14 cellular contexts compared by ENCODE assay signal in the genomic region with DNA sequence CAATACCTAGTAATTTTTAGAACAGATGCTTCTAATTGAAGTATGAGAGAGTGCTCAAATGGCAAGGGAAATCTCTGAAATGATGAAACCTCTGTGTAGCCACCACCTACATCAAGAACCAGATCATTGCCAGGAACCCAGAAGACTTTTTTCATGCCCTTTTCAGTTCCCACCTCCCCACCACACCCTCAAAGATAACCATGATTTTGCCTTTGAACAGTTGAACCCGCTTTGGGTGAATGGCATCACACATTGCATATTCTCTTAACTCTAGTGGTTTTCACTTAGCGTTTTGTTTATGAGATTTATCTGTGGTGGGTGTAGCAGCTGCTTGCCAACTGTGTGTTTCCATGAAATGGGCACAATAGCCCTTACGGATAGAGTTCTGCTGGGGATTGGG.
"Had no signal": no experiment of that assay in that cellular context is flagged by ENCODE, and none has a peak within 500 bp of the region (broad histone marks: within the 10 kb centered on the region; RNA-seq: fewer than 3 reads in every experiment).

No MANE protein-coding gene starts in this region.

- H3K9ac ChIP-seq: parathyroid adenoma had no signal

- H3K27ac Mint-ChIP-seq: activated naive CD4-positive, alpha-beta T cell treated with anti-CD3 and anti-CD28 coated beads for 36 hours; endodermal cell; stimulated activated memory B cell treated with anti-CD40 and anti-IgM and Interleukin-4, amounts not matched to agents 10 μg/mL and 1 μg/mL and 100 μg/mL, for 72 hours had no signal

- H3K4me1 Mint-ChIP-seq: endodermal cell had no signal

- H3K36me3 ChIP-seq: left ventricle myocardium inferior, thyroid gland had no signal

- ATAC-seq: stimulated activated memory B cell treated with anti-CD40 and anti-IgM and Interleukin-4, amounts not matched to agents 10 μg/mL and 1 μg/mL and 100 μg/mL, for 72 hours had no signal

- H3K9me3 ChIP-seq: left ventricle myocardium inferior, thyroid gland had no signal

- H3K27ac ChIP-seq: dorsolateral prefrontal cortex, left ventricle myocardium inferior, parathyroid adenoma, SK-N-MC, thyroid gland had no signal

- H3K27me3 ChIP-seq: thyroid gland had no signal

- H3K36me3 Mint-ChIP-seq: stimulated activated memory B cell treated with anti-CD40 and anti-IgM and Interleukin-4, amounts not matched to agents 10 μg/mL and 1 μg/mL and 100 μg/mL, for 72 hours had no signal

- H3K79me2 ChIP-seq: parathyroid adenoma had no signal

- H3K4me3 Mint-ChIP-seq: activated naive CD4-positive, alpha-beta T cell treated with anti-CD3 and anti-CD28 coated beads for 36 hours; endodermal cell; stimulated activated memory B cell treated with anti-CD40 and anti-IgM and Interleukin-4, amounts not matched to agents 10 μg/mL and 1 μg/mL and 100 μg/mL, for 72 hours had no signal

- H3K4me1 ChIP-seq: left ventricle myocardium inferior, parathyroid adenoma, thyroid gland had no signal

- H3K4me3 ChIP-seq: dorsolateral prefrontal cortex, left ventricle myocardium inferior, SK-N-MC, thyroid gland had no signal

- H2AFZ ChIP-seq: parathyroid adenoma had no signal

- DNase-seq: activated CD4-positive, alpha-beta T cell treated with anti-CD3 and anti-CD28 coated beads for 4 hours; activated CD8-positive, alpha-beta memory T cell treated with anti-CD3 and anti-CD28 coated beads for 24 hours; activated naive CD4-positive, alpha-beta T cell treated with anti-CD3 and anti-CD28 coated beads for 36 hours; endodermal cell; hippocampal formation; left ventricle myocardium inferior; mesendoderm; retina; T-helper 9 cell; thyroid gland had no signal
